8 cellular contexts compared by ENCODE assay signal in the genomic region with DNA sequence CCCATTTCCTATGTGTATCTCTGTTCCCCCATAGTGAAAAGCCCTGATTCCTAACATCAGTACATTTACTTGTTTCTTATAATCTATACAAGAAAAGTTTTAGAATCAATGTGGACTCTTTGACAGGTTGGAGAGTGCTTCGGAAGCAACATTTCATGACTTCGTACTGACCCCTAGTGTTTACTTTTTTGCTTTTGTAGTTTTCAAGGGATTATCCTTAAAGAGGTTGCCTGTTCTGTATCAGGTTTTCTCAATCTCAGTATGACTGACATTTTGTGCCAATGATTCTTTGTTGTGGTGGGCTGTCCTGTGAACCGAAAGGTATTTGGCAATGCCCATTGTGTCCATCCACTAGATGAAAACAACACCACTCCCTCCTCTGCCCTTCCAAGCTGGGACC. TPM values are rescaled to one million over a fixed set of nuclear protein-coding genes. Genes with fewer than 3 reads are reported as not detected.
DNase-seq lines count a peak whose midpoint lies in the region; ATAC-seq and TF ChIP-seq lines count a peak whose summit lies in the region.

No MANE protein-coding gene starts in this region.

- H3K36me3 ChIP-seq in right lobe of liver (no peaks in the 10 kb centered on the region), Peyer's patch (no peaks in the 10 kb centered on the region)

- DNase-seq in Caki2 (ENCODE audit: low read depth) (peak; percentile 19), KG1 (lab: John Stamatoyannopoulos, UW) (peak; percentile 9), SW480 (ENCODE audit: low spot score) (peak; percentile 11), right lobe of liver (no peak), substantia nigra (lab: John Stamatoyannopoulos, UW) (no peak), COLO668 (lab: John Stamatoyannopoulos, UW; ENCODE audit: unreplicated experiment) (no peak), Peyer's patch (no peak)

- peak; percentile 56 for ATAC-seq in GM19372 (IDR thresholded peaks at IDR 0.05; ENCODE audit: low read depth, unreplicated experiment)
- ATAC-seq in right lobe of liver: peak; percentile 68 to 71 (median 71)

- no peaks in the 10 kb centered on the region for H3K9me3 ChIP-seq in right lobe of liver
- H3K9me3 ChIP-seq in Peyer's patch: no peaks in the 10 kb centered on the region

- intact Hi-C loops in right lobe of liver (cut with DNase I): no loop called here

- TF ChIP-seq CTCF in right lobe of liver (IDR thresholded peaks at IDR 0.05) (peak in 3 of 4 donors; percentile 34 to 49 (median 45)), Peyer's patch (IDR thresholded peaks at IDR 0.05) (peak in 1 of 6 experiments; percentile 7)

- H3K4me1 ChIP-seq in right lobe of liver (no peaks in the 10 kb centered on the region), Peyer's patch (no peaks in the 10 kb centered on the region)

- in situ Hi-C loops in Caki2 (cut with HindIII; ENCODE audit: low pct_unique_long_range_greater_than_20kb, low sequenced_read_pairs): no loop called here

- WGBS in right lobe of liver (ENCODE audit: insufficient coverage, low coverage, low lambda C conversion rate, missing lambda C conversion rate): 3% methylated on average over 3 of the region's 3 CpGs

- H3K27ac ChIP-seq in right lobe of liver (no peak overlapping the region), substantia nigra (ENCODE audit: low read depth, low read length, poor library complexity, severe bottlenecking) (no peak overlapping the region), Peyer's patch (no peak overlapping the region)

- no peak for TF ChIP-seq POLR2A in right lobe of liver (IDR thresholded peaks at IDR 0.05)
- TF ChIP-seq POLR2A in Peyer's patch (IDR thresholded peaks at IDR 0.05): no peak

- no peaks in the 10 kb centered on the region for H3K27me3 ChIP-seq in right lobe of liver
- H3K27me3 ChIP-seq in Peyer's patch: no peaks in the 10 kb centered on the region

- H3K4me3 ChIP-seq in right lobe of liver: no peak overlapping the region
- no peak overlapping the region for H3K4me3 ChIP-seq in Peyer's patch

RNA-seq across cellular contexts. Expression of gene SERPINB2, which starts 43.3 kb away (rescaled TPM):
- total RNA-seq in Caki2 (2014; rRNA removed; shearing (Covaris generic); ENCODE audit: low replicate concordance): not detected in 2 replicates
- total RNA-seq in right lobe of liver (not detected), Peyer's patch (not detected)

Comparison
In these comparisons a context has a peak if more than half of its experiments do, and no peak if none do; other contexts are left out.
1. DNase-seq: peak in Caki2 (single experiment), KG1 (single experiment) and SW480 (single experiment); none in right lobe of liver (0 of 3), substantia nigra (0 of 49), COLO668 (single experiment) and Peyer's patch (0 of 3).